ENCODE assay signal across 8 cellular contexts in genomic region chr2:99491066-99491461, GRCh38. TPM values are rescaled to one million over a fixed set of nuclear protein-coding genes. Genes with fewer than 3 reads are reported as not detected.
DNase-seq lines count a peak whose midpoint lies in the region; ATAC-seq, FAIRE-seq and TF ChIP-seq lines count a peak whose summit lies in the region.
"Not testable (repeated sequence)": the region's sequence is repeated elsewhere in the genome, so short reads cannot be mapped to it uniquely, and the experiment has no call there.

No MANE protein-coding gene starts in this region.

- intact Hi-C loops in PC-9 (cut with micrococcal nuclease; ENCODE audit: unreplicated experiment), result loop anchor here (5.0 kb wide), 1 partner anchor 404 kb away; no protein-coding TSS in a partner anchor
- intact Hi-C loops in activated T-helper 1 cell treated with anti-CD3 and anti-CD28 coated beads, Interleukin-12 subunit alpha, Interleukin-12 subunit beta, Interleukin-2, Interleukin-4 antibody, amounts not matched to agents 30 ng/mL and 10 ng/mL and 1 ng/mL, durations not matched to agents 14 hours and 24 hours and 36 hours (cut with micrococcal nuclease), result loop anchor here (5.0 to 10.0 kb wide), 5 partner anchors 89 to 1764 kb away; partner anchors contain the start of gene CNOT11
- intact Hi-C loops in vagina (cut with DNase I), result not testable (repeated sequence)

- H4K20me1 ChIP-seq in PC-9 (ENCODE audit: insufficient read depth), result peaks cover 28% of the 10 kb centered on the region
- H4K20me1 ChIP-seq in hepatocyte (ENCODE audit: insufficient read depth, poor library complexity, severe bottlenecking), result not testable (repeated sequence)

- not testable (repeated sequence) for H3K9me3 ChIP-seq in PC-9 (ENCODE audit: insufficient read depth, low read depth); duodenal mucosa (ENCODE audit: control insufficient read depth in 1 of 2, low read length in 2 of 2); hepatocyte (ENCODE audit: low read depth); vagina

- H2AFZ ChIP-seq in PC-9 (peak overlapping the region; percentile 84; the same call in 1 of the 2 replicates), hepatocyte (peak overlapping the region; percentile 70)

- POLR2A ChIA-PET in PC-9 (lab: Charles Lee; ENCODE audit: unreplicated experiment), result interaction anchor here (0.6 kb wide), 1 partner anchor 32 kb away, joined by 6 read pairs; no protein-coding TSS in a partner anchor
- POLR2A ChIA-PET in naive thymus-derived CD8-positive, alpha-beta T cell (lab: Charles Lee), result interaction anchor here (0.6 to 1.9 kb wide), 5 partner anchors 154 to 767 kb away, joined by 3 to 12 read pairs (median 5); partner anchors contain the start of genes EIF5B, MITD1, MRPL30 and TXNDC9

- H3K9ac ChIP-seq in duodenal mucosa (ENCODE audit: low read depth in 1 of 2, low read length in 2 of 2), result peak overlapping the region in 1 of 2 donors; percentile 63

- peaks cover 28% of the 10 kb centered on the region for H3K4me1 Mint-ChIP-seq in activated T-helper 1 cell treated with anti-CD3 and anti-CD28 coated beads, Interleukin-12 subunit alpha, Interleukin-12 subunit beta, Interleukin-2, Interleukin-4 antibody, amounts not matched to agents 30 ng/mL and 10 ng/mL and 1 ng/mL, durations not matched to agents 14 hours and 24 hours and 36 hours (ENCODE audit: low read depth)
- peaks cover 16 to 33% (median 31%) of the 10 kb centered on the region in 4 donors for H3K4me1 Mint-ChIP-seq in naive thymus-derived CD8-positive, alpha-beta T cell

- not testable (repeated sequence) for H3K27me3 ChIP-seq in PC-9 (ENCODE audit: insufficient read depth, low read depth); duodenal mucosa (ENCODE audit: control insufficient read depth in 1 of 2, insufficient read depth in 2 of 2, low read length in 2 of 2); hepatocyte; vagina

- H3K4me1 ChIP-seq in PC-9 (replicated peaks; ENCODE audit: insufficient read depth), result peaks cover 19% of the 10 kb centered on the region
- H3K4me1 ChIP-seq in duodenal mucosa (ENCODE audit: control insufficient read depth in 1 of 2, insufficient read depth in 2 of 2, low read length in 2 of 2), result peaks cover 19 to 25% of the 10 kb centered on the region in 2 donors
- H3K4me1 ChIP-seq in hepatocyte (ENCODE audit: insufficient read depth), result peaks cover 13% of the 10 kb centered on the region
- peaks cover 41% of the 10 kb centered on the region for H3K4me1 ChIP-seq in vagina

- ATAC-seq in naive thymus-derived CD8-positive, alpha-beta T cell, result not testable (repeated sequence)

- DNase-seq in PC-9; activated T-helper 1 cell treated with anti-CD3 and anti-CD28 coated beads, Interleukin-12 subunit alpha, Interleukin-12 subunit beta, Interleukin-2, Interleukin-4 antibody, amounts not matched to agents 30 ng/mL and 10 ng/mL and 1 ng/mL, durations not matched to agents 14 hours and 24 hours and 36 hours (ENCODE audit: low spot score); hepatocyte (ENCODE audit: low spot score); naive thymus-derived CD8-positive, alpha-beta T cell; vagina (ENCODE audit: extremely low spot score in 2 of 2): not testable (repeated sequence)

- TF ChIP-seq POLR2A in vagina (IDR thresholded peaks at IDR 0.05), result not testable (repeated sequence)

- not testable (repeated sequence) for H3K9me3 Mint-ChIP-seq in activated T-helper 1 cell treated with anti-CD3 and anti-CD28 coated beads, Interleukin-12 subunit alpha, Interleukin-12 subunit beta, Interleukin-2, Interleukin-4 antibody, amounts not matched to agents 30 ng/mL and 10 ng/mL and 1 ng/mL, durations not matched to agents 14 hours and 24 hours and 36 hours; naive thymus-derived CD8-positive, alpha-beta T cell

- peak overlapping the region; percentile 94 for H3K4me2 ChIP-seq in PC-9
- H3K4me2 ChIP-seq in hepatocyte, result peak overlapping the region; percentile 73

- H3K27ac ChIP-seq in PC-9; duodenal mucosa (ENCODE audit: low read depth, low read length): not testable (repeated sequence)
- H3K27ac ChIP-seq in hepatocyte (peak overlapping the region; percentile 99), skin epidermis (peak overlapping the region in 13 of 21 experiments; percentile 82 to 99 (median 95)), vagina (peak overlapping the region; percentile 98)

- H3K79me2 ChIP-seq in PC-9 (ENCODE audit: low read depth), result peaks cover 32% of the 10 kb centered on the region
- peaks cover 17% of the 10 kb centered on the region for H3K79me2 ChIP-seq in hepatocyte

- H3K27ac Mint-ChIP-seq in activated T-helper 1 cell treated with anti-CD3 and anti-CD28 coated beads, Interleukin-12 subunit alpha, Interleukin-12 subunit beta, Interleukin-2, Interleukin-4 antibody, amounts not matched to agents 30 ng/mL and 10 ng/mL and 1 ng/mL, durations not matched to agents 14 hours and 24 hours and 36 hours, result not testable (repeated sequence)
- H3K27ac Mint-ChIP-seq in naive thymus-derived CD8-positive, alpha-beta T cell, result peak overlapping the region; percentile 87 to 100 (median 98)

- not testable (repeated sequence) for H3K9me2 ChIP-seq in PC-9 (ENCODE audit: insufficient read depth); hepatocyte (replicated peaks; ENCODE audit: insufficient read depth)

- CTCF ChIA-PET in PC-9 (lab: Charles Lee), result not testable (repeated sequence)

- H3F3A ChIP-seq in PC-9 (ENCODE audit: insufficient read depth, low read depth), result not testable (repeated sequence)

- 87% methylated on average over 13 of the region's 13 CpGs for WGBS in hepatocyte (ENCODE audit: low lambda C conversion rate, missing lambda C conversion rate)

- H3K36me3 Mint-ChIP-seq in activated T-helper 1 cell treated with anti-CD3 and anti-CD28 coated beads, Interleukin-12 subunit alpha, Interleukin-12 subunit beta, Interleukin-2, Interleukin-4 antibody, amounts not matched to agents 30 ng/mL and 10 ng/mL and 1 ng/mL, durations not matched to agents 14 hours and 24 hours and 36 hours (ENCODE audit: low read depth); naive thymus-derived CD8-positive, alpha-beta T cell: not testable (repeated sequence)

- peak overlapping the region; percentile 77; the same call in 1 of the 2 replicates for H3K4me3 ChIP-seq in PC-9
- H3K4me3 ChIP-seq in duodenal mucosa (ENCODE audit: low read depth in 1 of 2, low read length in 2 of 2), result peak overlapping the region; percentile 74 to 89
- H3K4me3 ChIP-seq in hepatocyte, skin epidermis, vagina: not testable (repeated sequence)

- BruUV-seq in PC-9 (replicated peaks; lab: Mats Ljungman, UMichigan), result not testable (repeated sequence)

- H3K27me3 Mint-ChIP-seq in activated T-helper 1 cell treated with anti-CD3 and anti-CD28 coated beads, Interleukin-12 subunit alpha, Interleukin-12 subunit beta, Interleukin-2, Interleukin-4 antibody, amounts not matched to agents 30 ng/mL and 10 ng/mL and 1 ng/mL, durations not matched to agents 14 hours and 24 hours and 36 hours (ENCODE audit: insufficient read depth); naive thymus-derived CD8-positive, alpha-beta T cell: not testable (repeated sequence)

- not testable (repeated sequence) for TF ChIP-seq CTCF in PC-9 (conservative IDR thresholded peaks at IDR 0.05); hepatocyte (IDR thresholded peaks at IDR 0.05; ENCODE audit: poor library complexity); vagina (IDR thresholded peaks at IDR 0.05)

- not testable (repeated sequence) for H3K36me3 ChIP-seq in PC-9 (ENCODE audit: low read depth); duodenal mucosa (ENCODE audit: control insufficient read depth in 1 of 2, insufficient read depth in 2 of 2, low read length in 2 of 2); hepatocyte (replicated peaks; ENCODE audit: insufficient read depth, low read depth); vagina

- H3K4me3 Mint-ChIP-seq in activated T-helper 1 cell treated with anti-CD3 and anti-CD28 coated beads, Interleukin-12 subunit alpha, Interleukin-12 subunit beta, Interleukin-2, Interleukin-4 antibody, amounts not matched to agents 30 ng/mL and 10 ng/mL and 1 ng/mL, durations not matched to agents 14 hours and 24 hours and 36 hours, result peak overlapping the region; percentile 16
- peak overlapping the region in 7 of 10 donors; percentile 12 to 99 (median 30) for H3K4me3 Mint-ChIP-seq in naive thymus-derived CD8-positive, alpha-beta T cell

- peak; percentile 36 for FAIRE-seq in G401.6 (lab: Jason Lieb, UNC)

RNA-seq across cellular contexts. Expression of gene REV1, which starts 1.2 kb away (rescaled TPM):
- total RNA-seq in PC-9 (2021) (47.8 and 50.5 TPM in 2 replicates), hepatocyte (31.2 and 31.4 TPM in 2 replicates), vagina (102 TPM)
- total RNA-seq in activated T-helper 1 cell treated with anti-CD3 and anti-CD28 coated beads, Interleukin-12 subunit alpha, Interleukin-12 subunit beta, Interleukin-2, Interleukin-4 antibody, amounts not matched to agents 30 ng/mL and 10 ng/mL and 1 ng/mL, durations not matched to agents 14 hours and 24 hours and 36 hours, result 49.6 and 53.7 TPM in 2 replicates
- 23.9 and 25.9 TPM in 2 replicates for polyA plus RNA-seq in hepatocyte
- total RNA-seq in naive thymus-derived CD8-positive, alpha-beta T cell, result 10 to 100 TPM; 75.4 to 79.8 TPM
- polyA plus RNA-seq in naive thymus-derived CD8-positive, alpha-beta T cell, result 10 to 100 TPM; 13.0 to 28.1 (median 18.0) TPM
